17 cellular contexts compared by ENCODE assay signal in genomic region chr18:66079401-66079800, GRCh38.
A peak's percentile ranks its signal among the peaks of the same experiment; 100 is the strongest.
DNase-seq lines count a peak whose midpoint lies in the region; ATAC-seq and TF ChIP-seq lines count a peak whose summit lies in the region.
"Had no signal": no experiment of that assay in that cellular context is flagged by ENCODE, and none has a peak within 500 bp of the region (broad histone marks: within the 10 kb centered on the region; RNA-seq: fewer than 3 reads in every experiment).

No MANE protein-coding gene starts in this region.

- TF ChIP-seq CTCF in right atrium auricular region (IDR thresholded peaks at IDR 0.05) (no peak), GM20000 (IDR thresholded peaks at IDR 0.05; ENCODE audit: extremely low read depth, missing control alignments) (no peak)

- DNase-seq in Right ventricle myocardium superior (no peak), Right ventricle myocardium inferior (ENCODE audit: missing footprints) (no peak), right cardiac atrium (no peak), right atrium auricular region (ENCODE audit: low spot score) (no peak), SW480 (ENCODE audit: low spot score) (no peak), GM20000 (ENCODE audit: low spot score) (no peak)
- DNase-seq: Caco-2; CD4-positive, CD25-positive, alpha-beta regulatory T cell; CD8-positive, alpha-beta T cell; DMS153; DND-41; HCEC 1CT had no signal

- H3K27ac ChIP-seq in right cardiac atrium (ENCODE audit: low read length) (no peak overlapping the region), right atrium auricular region (no peak overlapping the region)
- H3K27ac ChIP-seq: 22Rv1, BLaER1, C4-2B had no signal

- intact Hi-C loops in Right ventricle myocardium superior (cut with DNase I) (no loop called here), Right ventricle myocardium inferior (cut with DNase I) (no loop called here), right cardiac atrium (cut with DNase I) (no loop called here)

- ATAC-seq in Right ventricle myocardium superior (ENCODE audit: poor library complexity) (peak; percentile 58), Right ventricle myocardium inferior (no peak), right cardiac atrium (peak; percentile 71 to 85), HG03139 (IDR thresholded peaks at IDR 0.05; ENCODE audit: unreplicated experiment) (no peak)
- ATAC-seq: CD8-positive, alpha-beta T cell had no signal

- H2AFZ ChIP-seq in neuron (ENCODE audit: low read depth, low read length): peak overlapping the region; percentile 80

- H3K36me3 ChIP-seq in right atrium auricular region (no peaks in the 10 kb centered on the region), neuron (ENCODE audit: insufficient read depth, low read length) (no peaks in the 10 kb centered on the region)
- H3K36me3 ChIP-seq: BLaER1 had no signal

- H3K9me3 ChIP-seq in right cardiac atrium (ENCODE audit: control insufficient read depth, low read length) (no peaks in the 10 kb centered on the region), right atrium auricular region (no peaks in the 10 kb centered on the region), neuron (ENCODE audit: low read length) (peaks cover 2% of the 10 kb centered on the region)
- H3K9me3 ChIP-seq: Caco-2 had no signal

- WGBS in right cardiac atrium: 17% methylated on average over 1 of the region's 1 CpG

- H3K4me3 ChIP-seq in right cardiac atrium (ENCODE audit: low read length): no peak overlapping the region
- no peak overlapping the region for H3K4me3 ChIP-seq in right atrium auricular region
- no peak overlapping the region for H3K4me3 ChIP-seq in neuron (ENCODE audit: low read length)
- H3K4me3 ChIP-seq: BLaER1 had no signal

- no peaks in the 10 kb centered on the region for H3K4me1 ChIP-seq in right cardiac atrium (ENCODE audit: control insufficient read depth, insufficient read depth, low read length)
- no peaks in the 10 kb centered on the region for H3K4me1 ChIP-seq in right atrium auricular region
- peaks cover 9% of the 10 kb centered on the region for H3K4me1 ChIP-seq in neuron (ENCODE audit: insufficient read depth, low read length)
- H3K4me1 ChIP-seq: BLaER1, Caco-2 had no signal

- H3K27me3 ChIP-seq in right cardiac atrium (ENCODE audit: control insufficient read depth, insufficient read depth) (no peaks in the 10 kb centered on the region), right atrium auricular region (no peaks in the 10 kb centered on the region), neuron (ENCODE audit: insufficient read depth, low read length) (no peaks in the 10 kb centered on the region)
- H3K27me3 ChIP-seq: BLaER1 had no signal

Comparison
In these comparisons a context has a peak if more than half of its experiments do, and no peak if none do; other contexts are left out.
1. ATAC-seq: peak in Right ventricle myocardium superior (single experiment) and right cardiac atrium (2 of 2); none in Right ventricle myocardium inferior (single experiment) and HG03139 (single experiment).